ENCODE assay signal across 8 cellular contexts in the genomic region with DNA sequence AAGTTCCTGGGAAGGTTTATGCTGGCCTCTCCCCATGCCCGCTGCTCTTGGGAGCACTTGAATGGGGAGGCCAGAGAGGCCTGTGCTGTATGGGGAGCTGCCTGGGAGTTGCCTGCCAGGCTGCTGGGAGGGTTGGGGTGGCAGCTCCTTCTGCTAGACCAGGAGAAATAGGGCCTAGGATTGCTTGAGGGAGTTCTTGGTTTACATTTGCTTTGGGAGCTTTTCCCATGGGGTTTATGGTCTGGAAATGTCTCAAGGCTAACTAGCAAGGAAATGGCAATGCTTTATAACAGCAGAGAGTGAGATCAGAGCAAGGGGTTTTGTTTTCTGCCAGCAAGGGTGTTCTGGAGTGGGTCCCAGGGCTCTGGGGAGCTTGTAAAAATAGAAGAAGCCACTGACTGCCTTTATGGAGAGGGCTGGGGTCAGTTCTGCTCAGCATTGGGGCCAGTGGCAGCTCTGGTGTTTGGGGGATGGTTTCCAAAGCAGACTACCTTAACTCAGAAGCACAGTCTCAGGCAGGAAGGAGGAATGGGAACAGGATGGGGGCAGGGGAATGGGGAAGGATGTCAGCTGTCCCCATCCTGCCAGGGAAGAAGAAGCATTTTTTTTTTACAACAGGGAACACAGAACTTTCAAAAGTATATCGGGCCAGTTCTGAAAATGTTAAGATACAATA. TPM values are rescaled to one million over a fixed set of nuclear protein-coding genes. Genes with fewer than 3 reads are reported as not detected.
DNase-seq lines count a peak whose midpoint lies in the region; TF ChIP-seq lines count a peak whose summit lies in the region.
"Had no signal": no experiment of that assay in that cellular context is flagged by ENCODE, and none has a peak within 500 bp of the region (broad histone marks: within the 10 kb centered on the region; RNA-seq: fewer than 3 reads in every experiment).

No MANE protein-coding gene starts in this region.

- no peaks in the 10 kb centered on the region for H3K27me3 Mint-ChIP-seq in mesothelial cell of epicardium (ENCODE audit: low read depth)

- H3K27ac Mint-ChIP-seq in mesothelial cell of epicardium: peak overlapping the region; percentile 80
- H3K27ac Mint-ChIP-seq: activated CD8-positive, alpha-beta memory T cell treated with anti-CD3 and anti-CD28 coated beads, Interleukin-2, amount 10 ng/mL, durations not matched to agents 7 days and 5 days had no signal

- no peak overlapping the region for H3K4ac ChIP-seq in mesendoderm (ENCODE audit: low read depth, low read length)

- no peak overlapping the region for H2BK5ac ChIP-seq in mesendoderm (ENCODE audit: low read length)

- WGBS in mesendoderm (ENCODE audit: extremely low coverage, insufficient coverage, low lambda C conversion rate): no CpG with 5 or more reads among the region's 2 CpGs

- no peak overlapping the region for H4K5ac ChIP-seq in mesendoderm (ENCODE audit: low read length)

- no peak overlapping the region for H3K56ac ChIP-seq in mesendoderm (ENCODE audit: low read length)

- intact Hi-C loops in dorsolateral prefrontal cortex (cut with DNase I): no loop called here

- H3K36me3 Mint-ChIP-seq in mesothelial cell of epicardium: no peaks in the 10 kb centered on the region
- H3K36me3 Mint-ChIP-seq: activated CD8-positive, alpha-beta memory T cell treated with anti-CD3 and anti-CD28 coated beads, Interleukin-2, amount 10 ng/mL, durations not matched to agents 7 days and 5 days had no signal

- H2AK5ac ChIP-seq in mesendoderm (ENCODE audit: low read length): no peak overlapping the region

- H3K4me2 ChIP-seq in mesendoderm (ENCODE audit: low read length): no peak overlapping the region

- no peak overlapping the region for H3K9ac ChIP-seq in mesendoderm (ENCODE audit: low read length)

- H3K4me3 ChIP-seq in NB4 (ENCODE audit: low read depth, low read length): no peak overlapping the region
- peak overlapping the region in 4 of 59 donors; percentile 1 to 26 (median 14) for H3K4me3 ChIP-seq in dorsolateral prefrontal cortex
- H3K4me3 ChIP-seq in mesendoderm (ENCODE audit: low read length): no peak overlapping the region

- H3K18ac ChIP-seq in mesendoderm (ENCODE audit: low read length): no peak overlapping the region

- no peak overlapping the region for H2BK120ac ChIP-seq in mesendoderm (ENCODE audit: low read depth, low read length)

- H3K27me3 ChIP-seq in dorsolateral prefrontal cortex (no peaks in the 10 kb centered on the region), mesendoderm (ENCODE audit: insufficient read depth, low read length, poor library complexity) (no peaks in the 10 kb centered on the region)

- TF ChIP-seq POLR2A in NB4 (IDR thresholded peaks at IDR 0.05; ENCODE audit: extremely low read depth, insufficient read length): no peak

- H3K4me1 ChIP-seq in mesendoderm (ENCODE audit: control insufficient read depth, low read depth, low read length): no peaks in the 10 kb centered on the region

- no peaks in the 10 kb centered on the region for H3K79me1 ChIP-seq in mesendoderm (ENCODE audit: low read length)

- H3K79me2 ChIP-seq in mesendoderm (ENCODE audit: control insufficient read depth, insufficient read depth, low read length): no peaks in the 10 kb centered on the region

- peak; percentile 38 for DNase-seq in NB4 (ENCODE audit: low read depth)
- no peak for DNase-seq in dorsolateral prefrontal cortex
- DNase-seq in mesothelial cell of epicardium (ENCODE audit: low spot score in 2 of 2, unreplicated experiment in 2 of 2): no peak
- peak; percentile 25 for DNase-seq in superior temporal gyrus (ENCODE audit: extremely low spot score)
- no peak for DNase-seq in NCI-H748 treated with DMSO at 0.1 percent for 48 hours (lab: John Stamatoyannopoulos, UW)
- DNase-seq in mesendoderm: no peak
- no peak for DNase-seq in mesenteric fat pad (ENCODE audit: low spot score)
- DNase-seq: activated CD8-positive, alpha-beta memory T cell treated with anti-CD3 and anti-CD28 coated beads, Interleukin-2, amount 10 ng/mL, durations not matched to agents 7 days and 5 days had no signal

- no peak overlapping the region for H4K8ac ChIP-seq in mesendoderm (ENCODE audit: low read depth, low read length)

- H3K9me3 Mint-ChIP-seq in mesothelial cell of epicardium: no peaks in the 10 kb centered on the region

- no peaks in the 10 kb centered on the region for H3K36me3 ChIP-seq in mesendoderm (ENCODE audit: control insufficient read depth, insufficient read depth, low read length)

- no peak overlapping the region for H3K23ac ChIP-seq in mesendoderm (ENCODE audit: low read length)

- H3K27ac ChIP-seq in dorsolateral prefrontal cortex: peak overlapping the region; percentile 37 to 98 (median 85)
- H3K27ac ChIP-seq in mesendoderm (ENCODE audit: low read depth, low read length): no peak overlapping the region

- no peak for TF ChIP-seq CTCF in NB4 (IDR thresholded peaks at IDR 0.05; ENCODE audit: low read depth, low read length)
- TF ChIP-seq CTCF in dorsolateral prefrontal cortex (IDR thresholded peaks at IDR 0.05 in 54 of 56, conservative IDR thresholded peaks at IDR 0.05 in 2 of 56; ENCODE audit: low read depth in 1 of 56, partially characterized antibody in 56 of 56): no peak
- no peak for TF ChIP-seq CTCF in mesothelial cell of epicardium (IDR thresholded peaks at IDR 0.05; ENCODE audit: unreplicated experiment)

- peaks cover 20% of the 10 kb centered on the region for H3K4me1 Mint-ChIP-seq in mesothelial cell of epicardium
- H3K4me1 Mint-ChIP-seq: activated CD8-positive, alpha-beta memory T cell treated with anti-CD3 and anti-CD28 coated beads, Interleukin-2, amount 10 ng/mL, durations not matched to agents 7 days and 5 days had no signal

- no peak overlapping the region for H3K4me3 Mint-ChIP-seq in mesothelial cell of epicardium
- H3K4me3 Mint-ChIP-seq: activated CD8-positive, alpha-beta memory T cell treated with anti-CD3 and anti-CD28 coated beads, Interleukin-2, amount 10 ng/mL, durations not matched to agents 7 days and 5 days had no signal

- H2BK15ac ChIP-seq in mesendoderm (replicated peaks; ENCODE audit: low read depth): no peak overlapping the region

RNA-seq across cellular contexts. Expression of a gene that starts 28.6 kb away (rescaled TPM):
- 100 to 1,000 TPM in 10 of 120 experiments, 10 to 100 TPM in 109, 1 to 10 TPM in 1; 8.7 to 188 (median 44.2) TPM for total RNA-seq in dorsolateral prefrontal cortex
- total RNA-seq in mesothelial cell of epicardium: 17.7 to 20.9 TPM (median 19.7 TPM) in 3 replicates
- 1.3 TPM for polyA plus RNA-seq in mesendoderm (2013, experiment 1 of 2)
- polyA plus RNA-seq in mesendoderm (2013, experiment 2 of 2): 1.3 TPM
- total RNA-seq in mesenteric fat pad: 109 TPM

Comparison
In these comparisons a context has a peak if more than half of its experiments do, and no peak if none do; other contexts are left out.
1. DNase-seq: peak in NB4 (single experiment) and superior temporal gyrus (single experiment); none in dorsolateral prefrontal cortex (0 of 10), mesothelial cell of epicardium (0 of 2), NCI-H748 treated with DMSO at 0.1 percent for 48 hours (single experiment), mesendoderm (single experiment) and mesenteric fat pad (single experiment).